In the genomic region with DNA sequence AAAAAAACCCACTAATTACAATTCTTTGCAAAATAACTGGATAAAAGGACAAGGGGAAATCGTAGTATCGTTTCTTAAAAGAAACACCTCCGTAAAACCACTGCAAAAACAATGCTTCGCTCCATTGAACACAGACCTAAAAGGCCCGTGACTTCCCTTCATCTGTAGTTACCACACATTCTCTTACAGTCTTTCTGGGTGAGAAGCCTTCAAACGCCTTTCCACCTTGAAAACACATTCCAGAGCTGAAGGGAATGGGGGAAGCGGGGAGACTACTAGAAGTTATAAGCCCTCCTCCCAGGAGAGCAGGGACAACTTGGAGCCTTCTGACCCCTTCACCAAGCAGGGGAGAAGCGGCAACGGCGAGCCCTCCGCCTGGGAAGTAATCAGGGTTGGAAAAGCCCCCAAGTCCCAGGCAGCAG, we compare ENCODE assay signal across 8 cellular contexts. TPM values are rescaled to one million over a fixed set of nuclear protein-coding genes. Genes with fewer than 3 reads are reported as not detected.
DNase-seq lines count a peak whose midpoint lies in the region; ATAC-seq and TF ChIP-seq lines count a peak whose summit lies in the region.

No MANE protein-coding gene starts in this region.

- no peaks in the 10 kb centered on the region for H3K9me3 ChIP-seq in CD8-positive, alpha-beta memory T cell (ENCODE audit: low read length)
- no peaks in the 10 kb centered on the region for H3K9me3 ChIP-seq in effector memory CD4-positive, alpha-beta T cell (ENCODE audit: control insufficient read depth, low read length)
- no peaks in the 10 kb centered on the region for H3K9me3 ChIP-seq in upper lobe of left lung

- CTCF ChIA-PET in CD8-positive, alpha-beta memory T cell (lab: Charles Lee), result interaction anchor here (1.5 to 1.7 kb wide), 3 partner anchors 13 to 168 kb away, joined by 3 to 4 read pairs (median 4); partner anchors contain the start of gene EID1

- H3K27ac ChIP-seq in CD8-positive, alpha-beta memory T cell (ENCODE audit: low read depth, low read length), result peak overlapping the region; percentile 80
- H3K27ac ChIP-seq in effector memory CD4-positive, alpha-beta T cell (ENCODE audit: insufficient read depth, low read length, poor library complexity, severe bottlenecking), result peak overlapping the region; percentile 64
- peak overlapping the region; percentile 85 to 94 (median 93) for H3K27ac ChIP-seq in upper lobe of left lung

- TF ChIP-seq CTCF in upper lobe of left lung (IDR thresholded peaks at IDR 0.05), result no peak

- no peak for DNase-seq in CD8-positive, alpha-beta memory T cell
- DNase-seq in SK-MEL-5 (ENCODE audit: low read depth, low spot score) (peak; percentile 25), memory B cell (ENCODE audit: low spot score in 2 of 2) (peak in 1 of 2 donors; percentile 36), upper lobe of left lung (peak in 1 of 2 donors; percentile 30), D341Med (ENCODE audit: low spot score) (no peak)
- no peak for DNase-seq in effector memory CD4-positive, alpha-beta T cell

- peak overlapping the region; percentile 87 to 98 (median 96) for H3K4me3 Mint-ChIP-seq in CD8-positive, alpha-beta memory T cell
- peak overlapping the region; percentile 99 for H3K4me3 Mint-ChIP-seq in memory B cell

- no peak for TF ChIP-seq POLR2A in upper lobe of left lung (IDR thresholded peaks at IDR 0.05)

- H3K27ac Mint-ChIP-seq in CD8-positive, alpha-beta memory T cell, result peak overlapping the region; percentile 80 to 96 (median 92)
- peak overlapping the region; percentile 98 for H3K27ac Mint-ChIP-seq in memory B cell

- peak overlapping the region; percentile 91 for H3K4me3 ChIP-seq in CD8-positive, alpha-beta memory T cell (ENCODE audit: low read length)
- peak overlapping the region; percentile 94 for H3K4me3 ChIP-seq in effector memory CD4-positive, alpha-beta T cell (ENCODE audit: insufficient read depth, low read depth, low read length, poor library complexity, severe bottlenecking)
- peak overlapping the region; percentile 78 to 99 (median 82) for H3K4me3 ChIP-seq in upper lobe of left lung

- 0 to 1% methylated on average over 7 to 11 of the region's 11 CpGs for WGBS in upper lobe of left lung, 2 donors

- H3K36me3 Mint-ChIP-seq in CD8-positive, alpha-beta memory T cell, result peaks cover 0 to 11% (median 6%) of the 10 kb centered on the region in 3 donors
- H3K36me3 Mint-ChIP-seq in memory B cell, result peaks cover 4% of the 10 kb centered on the region

- H3K4me1 ChIP-seq in CD8-positive, alpha-beta memory T cell (ENCODE audit: insufficient read depth, low read length), result peaks cover 27% of the 10 kb centered on the region
- peaks cover 3% of the 10 kb centered on the region for H3K4me1 ChIP-seq in effector memory CD4-positive, alpha-beta T cell (ENCODE audit: control insufficient read depth, insufficient read depth, low read length, poor library complexity, severe bottlenecking)
- H3K4me1 ChIP-seq in upper lobe of left lung, result peaks cover 14 to 41% (median 24%) of the 10 kb centered on the region in 4 donors

- ATAC-seq in GM19025 (IDR thresholded peaks at IDR 0.05; ENCODE audit: low read depth, unreplicated experiment), result peak; percentile 23
- ATAC-seq in HG03108 (IDR thresholded peaks at IDR 0.05; ENCODE audit: unreplicated experiment), result peak; percentile 25
- peak; percentile 59 for ATAC-seq in memory B cell (ENCODE audit: low read depth)
- ATAC-seq in upper lobe of left lung (ENCODE audit: low FRiP score in 2 of 2), result peak; percentile 35 to 61

- in situ Hi-C loops in SK-MEL-5 (cut with HindIII; ENCODE audit: low pct_unique_long_range_greater_than_20kb, low sequenced_read_pairs), result no loop called here

- no peaks in the 10 kb centered on the region for H3K27me3 Mint-ChIP-seq in CD8-positive, alpha-beta memory T cell
- H3K27me3 Mint-ChIP-seq in memory B cell, result no peaks in the 10 kb centered on the region

- H3K27me3 ChIP-seq in CD8-positive, alpha-beta memory T cell (ENCODE audit: insufficient read depth, low read length, poor library complexity, severe bottlenecking), result no peaks in the 10 kb centered on the region
- no peaks in the 10 kb centered on the region for H3K27me3 ChIP-seq in effector memory CD4-positive, alpha-beta T cell (replicated peaks; ENCODE audit: control insufficient read depth, insufficient read depth, low read length, poor library complexity, severe bottlenecking)
- H3K27me3 ChIP-seq in upper lobe of left lung, result no peaks in the 10 kb centered on the region

- no peaks in the 10 kb centered on the region for H3K9me3 Mint-ChIP-seq in CD8-positive, alpha-beta memory T cell
- H3K9me3 Mint-ChIP-seq in memory B cell, result no peaks in the 10 kb centered on the region

- POLR2A ChIA-PET in CD8-positive, alpha-beta memory T cell (lab: Charles Lee), result interaction anchor here (0.5 to 2.1 kb wide), 4 partner anchors 110 to 714 kb away, joined by 3 to 9 read pairs (median 4); partner anchors contain the start of genes COPS2, DUT and EID1

- peaks cover 37 to 52% (median 46%) of the 10 kb centered on the region in 3 donors for H3K4me1 Mint-ChIP-seq in CD8-positive, alpha-beta memory T cell
- H3K4me1 Mint-ChIP-seq in memory B cell, result peaks cover 21% of the 10 kb centered on the region

- no peak for TF ChIP-seq EP300 in upper lobe of left lung (IDR thresholded peaks at IDR 0.05)

- no peaks in the 10 kb centered on the region for H3K36me3 ChIP-seq in CD8-positive, alpha-beta memory T cell (ENCODE audit: insufficient read depth, low read length)
- no peaks in the 10 kb centered on the region for H3K36me3 ChIP-seq in effector memory CD4-positive, alpha-beta T cell (ENCODE audit: control insufficient read depth, insufficient read depth, low read length)
- no peaks in the 10 kb centered on the region for H3K36me3 ChIP-seq in upper lobe of left lung

RNA-seq across cellular contexts. Expression of gene SECISBP2L, which starts 0.5 kb away (rescaled TPM):
- 10 to 100 TPM; 27.2 to 28.1 TPM for total RNA-seq in CD8-positive, alpha-beta memory T cell
- polyA plus RNA-seq in CD8-positive, alpha-beta memory T cell, result 24.7 TPM
- total RNA-seq in SK-MEL-5 (2014; rRNA removed; shearing (Covaris generic)), result 36.4 and 38.1 TPM in 2 replicates
- 24.6 and 31.8 TPM in 2 replicates for polyA plus RNA-seq in SK-MEL-5 (2015; cell fraction: cytosol; rRNA removed)
- 34.6 and 46.0 TPM in 2 replicates for polyA plus RNA-seq in SK-MEL-5 (2015; cell fraction: nucleus; rRNA removed)
- total RNA-seq in upper lobe of left lung, result 100 to 1,000 TPM in 4 of 6 donors, 10 to 100 TPM in 2; 71.4 to 286 (median 155) TPM
